14 cellular contexts compared by ENCODE assay signal in the genomic region with DNA sequence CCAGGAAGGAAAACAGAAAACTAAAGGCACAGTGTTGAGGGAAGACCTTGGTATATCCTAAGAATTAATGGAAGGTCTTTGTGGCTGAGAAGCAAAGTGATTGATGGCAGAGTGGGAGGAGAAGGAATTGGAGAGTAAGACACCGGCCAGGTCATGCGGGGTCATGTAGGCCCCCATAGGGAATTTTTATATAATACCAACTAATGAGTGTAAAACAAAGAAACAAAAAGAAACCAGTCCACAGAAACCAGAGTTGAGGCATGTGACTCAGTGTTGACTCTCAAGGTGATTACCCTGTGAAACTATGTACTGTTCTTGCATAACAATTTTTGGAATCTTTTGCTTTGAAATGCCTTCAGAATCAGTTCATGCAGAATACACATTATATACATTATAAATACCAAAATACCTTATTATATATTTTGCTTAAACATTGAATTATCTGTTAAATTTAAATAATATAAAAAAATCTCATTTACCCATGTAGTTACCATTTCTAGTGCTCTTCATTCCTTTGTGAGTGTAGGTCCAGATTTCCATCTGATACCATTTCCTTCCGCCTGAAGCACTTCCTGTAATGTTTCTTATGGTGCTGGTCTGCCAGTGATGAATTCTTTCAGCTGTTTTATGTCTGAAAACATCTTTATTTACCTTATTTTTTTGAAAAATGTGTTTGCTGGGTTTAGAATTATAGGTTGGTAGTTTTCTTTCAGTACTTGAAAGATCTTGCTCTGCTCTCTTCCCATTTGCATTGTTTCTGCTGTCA. TPM values are rescaled to one million over a fixed set of nuclear protein-coding genes. Genes with fewer than 3 reads are reported as not detected.
DNase-seq lines count a peak whose midpoint lies in the region; ATAC-seq and TF ChIP-seq lines count a peak whose summit lies in the region.
"Had no signal": no experiment of that assay in that cellular context is flagged by ENCODE, and none has a peak within 500 bp of the region (broad histone marks: within the 10 kb centered on the region; RNA-seq: fewer than 3 reads in every experiment).

No MANE protein-coding gene starts in this region.

- DNase-seq in AG09309 (ENCODE audit: low read depth): peak; percentile 32
- peak; percentile 85 for DNase-seq in HS-5 (ENCODE audit: low read depth)
- DNase-seq in amniotic stem cell (lab: John Stamatoyannopoulos, UW): peak; percentile 27
- DNase-seq in left lobe of liver (ENCODE audit: low spot score): no peak
- DNase-seq in GOT3 (lab: John Stamatoyannopoulos, UW): no peak
- no peak for DNase-seq in NCI-H187 treated with DMSO at 0.1 percent for 48 hours (lab: John Stamatoyannopoulos, UW)
- no peak for DNase-seq in tibial nerve (ENCODE audit: low spot score in 2 of 2)
- DNase-seq in MM.1S: no peak
- DNase-seq: activated CD8-positive, alpha-beta memory T cell treated with anti-CD3 and anti-CD28 coated beads, Interleukin-2, amount 50 U/mL, for 4 hours; endodermal cell; mesendoderm; thyroid gland had no signal

- no peaks in the 10 kb centered on the region for H3K79me2 ChIP-seq in MM.1S (ENCODE audit: low read length)

- 80 to 85% methylated on average over 3 of the region's 3 CpGs for WGBS in tibial nerve, 2 donors

- H3K27ac ChIP-seq in tibial nerve: no peak overlapping the region
- H3K27ac ChIP-seq in MM.1S (ENCODE audit: low read length): no peak overlapping the region
- H3K27ac ChIP-seq: thyroid gland had no signal

- no peaks in the 10 kb centered on the region for H3K9me2 ChIP-seq in MM.1S (replicated peaks; ENCODE audit: insufficient read depth, low read length)

- H3K36me3 ChIP-seq in tibial nerve (peaks cover 0 to 38% (median 3%) of the 10 kb centered on the region in 3 donors), MM.1S (replicated peaks; ENCODE audit: insufficient read depth, low read length) (no peaks in the 10 kb centered on the region)

- TF ChIP-seq POLR2A in tibial nerve (IDR thresholded peaks at IDR 0.05): no peak

- H2AFZ ChIP-seq in MM.1S (ENCODE audit: low read length): no peak overlapping the region

- H3F3A ChIP-seq in MM.1S (ENCODE audit: insufficient read depth, low read length): no peaks in the 10 kb centered on the region

- H3K27me3 ChIP-seq in tibial nerve: no peaks in the 10 kb centered on the region
- no peaks in the 10 kb centered on the region for H3K27me3 ChIP-seq in MM.1S (replicated peaks; ENCODE audit: insufficient read depth, low read length)
- H3K27me3 ChIP-seq: thyroid gland had no signal

- TF ChIP-seq CTCF in AG09309 (IDR thresholded peaks at IDR 0.05; ENCODE audit: control insufficient read depth, insufficient read depth, low read depth, low read length, missing control alignments) (no peak), tibial nerve (IDR thresholded peaks at IDR 0.05) (no peak), MM.1S (IDR thresholded peaks at IDR 0.05; ENCODE audit: low read length) (no peak)

- peak; percentile 29 for ATAC-seq in left lobe of liver
- ATAC-seq: Right ventricle myocardium inferior had no signal

- no peaks in the 10 kb centered on the region for H4K20me1 ChIP-seq in MM.1S (ENCODE audit: insufficient read depth, low read length)

- TF ChIP-seq EP300 in tibial nerve (IDR thresholded peaks at IDR 0.05): no peak

- H3K4me3 ChIP-seq in AG09309 (ENCODE audit: control insufficient read depth, low read depth, low read length) (no peak overlapping the region), tibial nerve (no peak overlapping the region), MM.1S (ENCODE audit: low read length) (no peak overlapping the region)
- H3K4me3 ChIP-seq: thyroid gland had no signal

- no peak overlapping the region for H3K9ac ChIP-seq in MM.1S (ENCODE audit: low read length)

- no peak overlapping the region for H3K4me2 ChIP-seq in MM.1S (ENCODE audit: low read depth, low read length)

- H3K4me1 ChIP-seq in tibial nerve (peaks cover 0 to 38% (median 11%) of the 10 kb centered on the region in 4 donors), MM.1S (ENCODE audit: low read length) (no peaks in the 10 kb centered on the region)

- peaks cover 0 to 20% (median 1%) of the 10 kb centered on the region in 4 donors for H3K9me3 ChIP-seq in tibial nerve
- no peaks in the 10 kb centered on the region for H3K9me3 ChIP-seq in MM.1S (replicated peaks; ENCODE audit: insufficient read depth, low read length)
- H3K9me3 ChIP-seq: thyroid gland had no signal

RNA-seq across cellular contexts. Expression of a gene that starts 8.6 kb away (rescaled TPM):
- 3.8 TPM for total RNA-seq in left lobe of liver
- total RNA-seq in tibial nerve: 10 to 100 TPM; 71.4 to 98.6 (median 91.2) TPM

RNA-seq across cellular contexts. Expression of a gene that starts 49.4 kb away (rescaled TPM):
- not detected for total RNA-seq in left lobe of liver
- total RNA-seq in tibial nerve: under 1 TPM; 0.20 to 0.30 (median 0.21) TPM
- total RNA-seq: G401 had no signal

Comparison
In these comparisons a context has a peak if more than half of its experiments do, and no peak if none do; other contexts are left out.
1. DNase-seq: peak in AG09309 (single experiment), HS-5 (single experiment) and amniotic stem cell (single experiment); none in left lobe of liver (single experiment), GOT3 (single experiment), NCI-H187 treated with DMSO at 0.1 percent for 48 hours (single experiment), tibial nerve (0 of 2) and MM.1S (single experiment).
2. RNA of a gene that starts 8.6 kb away (total RNA-seq): 71.4 to 98.6 TPM in tibial nerve; 3.8 TPM in left lobe of liver (single experiment); every median in the first group is over 10 times any median in the second.